In genomic region chr3:119205685-119206084, GRCh38 we compare ENCODE assay signal across 1 cellular context.
TF ChIP-seq lines count a peak whose summit lies in the region.

No MANE protein-coding gene starts in this region.

TF ChIP-seq in HepG2, 621 proteins besides CTCF, POLR2A, EP300 and RAD21:
- TF ChIP-seq EHMT2 (IDR thresholded peaks at IDR 0.05; ENCODE audit: borderline replicate concordance, low read depth, low read length): no peak
- no peak for TF ChIP-seq SCMH1 (CRISPR knock-in tag; IDR thresholded peaks at IDR 0.05; ENCODE audit: borderline replicate concordance)
- TF ChIP-seq GPN1 (CRISPR knock-in tag; IDR thresholded peaks at IDR 0.05; ENCODE audit: borderline replicate concordance): no peak
- no peak for TF ChIP-seq PPARG (CRISPR knock-in tag; conservative IDR thresholded peaks at IDR 0.05)
- TF ChIP-seq ZNF343 (CRISPR knock-in tag; IDR thresholded peaks at IDR 0.05): no peak
- no peak for TF ChIP-seq KLF16 (CRISPR knock-in tag; IDR thresholded peaks at IDR 0.05)
- TF ChIP-seq ZNF629 (CRISPR knock-in tag; conservative IDR thresholded peaks at IDR 0.05): no peak
